Comparison of ENCODE assay signal across 8 cellular contexts in the genomic region with DNA sequence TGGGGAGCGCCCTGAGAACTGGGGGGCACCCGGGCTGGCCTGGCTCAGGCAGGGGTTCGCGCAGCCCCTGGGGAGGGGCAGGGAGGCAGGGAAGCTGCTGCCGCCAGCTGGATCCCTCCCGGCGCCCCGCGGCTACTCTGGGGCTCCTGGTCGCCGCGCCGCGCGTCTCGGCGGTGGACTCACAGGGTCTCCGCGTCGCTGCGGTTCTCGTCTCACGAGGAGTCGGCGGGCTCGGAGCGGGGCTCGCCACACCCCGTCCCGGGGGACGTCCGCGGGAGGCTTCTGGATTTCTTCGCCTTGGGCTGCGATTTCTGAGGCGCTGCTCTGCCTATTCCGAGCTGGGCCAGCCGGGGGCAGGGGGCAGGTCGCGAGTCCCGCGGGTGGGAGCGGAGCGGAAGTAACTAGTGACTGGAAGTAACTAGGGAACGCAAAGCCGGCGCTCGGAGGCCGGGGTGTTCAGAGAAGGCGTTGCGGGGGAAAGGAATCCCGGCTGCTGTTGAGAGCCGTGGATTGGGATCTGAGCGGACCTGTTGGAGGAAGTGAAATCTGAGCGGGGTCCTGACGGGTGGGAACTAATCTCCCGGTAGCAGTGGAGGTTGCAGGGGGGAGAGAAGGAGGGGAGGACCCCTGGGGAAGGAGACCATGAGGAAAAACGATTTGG. TPM values are rescaled to one million over a fixed set of nuclear protein-coding genes. Genes with fewer than 3 reads are reported as not detected.
A peak's percentile ranks its signal among the peaks of the same experiment; 100 is the strongest.
DNase-seq lines count a peak whose midpoint lies in the region; ATAC-seq and TF ChIP-seq lines count a peak whose summit lies in the region.

No MANE protein-coding gene starts in this region.

- H3K27me3 Mint-ChIP-seq in CD4-positive, alpha-beta memory T cell, result no peaks in the 10 kb centered on the region
- peaks cover 27% of the 10 kb centered on the region for H3K27me3 Mint-ChIP-seq in activated T-helper 2 cell treated with anti-CD3 and anti-CD28 coated beads, Interferon-gamma antibody, Interleukin-2, Interleukin-4, amounts not matched to agents 10 μg/mL and 5 μg/mL and 100 μg/mL, durations not matched to agents 14 hours and 24 hours and 36 hours (ENCODE audit: low read depth)
- H3K27me3 Mint-ChIP-seq in nephron (ENCODE audit: low read depth), result peaks cover 9% of the 10 kb centered on the region
- peaks cover 7% of the 10 kb centered on the region for H3K27me3 Mint-ChIP-seq in stimulated activated naive CD8-positive, alpha-beta T cell treated with anti-CD3 and anti-CD28 coated beads, Interleukin-15, amount 100 ng/mL, for 72 hours

- peak overlapping the region; percentile 89 for H3K27ac ChIP-seq in CD4-positive, alpha-beta memory T cell (ENCODE audit: low read depth, low read length)

- ATAC-seq in GM19452 (IDR thresholded peaks at IDR 0.05; ENCODE audit: unreplicated experiment) (peak; percentile 40), HG03521 (IDR thresholded peaks at IDR 0.05; ENCODE audit: unreplicated experiment) (peak; percentile 34)
- peak; percentile 78 for ATAC-seq in stimulated activated naive CD8-positive, alpha-beta T cell treated with anti-CD3 and anti-CD28 coated beads, Interleukin-15, amount 100 ng/mL, for 72 hours

- H3K36me3 ChIP-seq in CD4-positive, alpha-beta memory T cell (ENCODE audit: insufficient read depth, low read length), result no peaks in the 10 kb centered on the region

- DNase-seq in CD4-positive, alpha-beta memory T cell, result peak; percentile 63 to 75 (median 67)
- peak; percentile 49 for DNase-seq in activated T-helper 2 cell treated with anti-CD3 and anti-CD28 coated beads, Interferon-gamma antibody, Interleukin-2, Interleukin-4, amounts not matched to agents 10 μg/mL and 5 μg/mL and 100 μg/mL, durations not matched to agents 14 hours and 24 hours and 36 hours (ENCODE audit: low spot score)
- peak; percentile 66 for DNase-seq in fibroblast of pulmonary artery (ENCODE audit: low read depth)
- DNase-seq in stimulated activated naive CD8-positive, alpha-beta T cell treated with anti-CD3 and anti-CD28 coated beads, Interleukin-15, amount 100 ng/mL, for 72 hours, result peak; percentile 67 to 75

- peaks cover 12% of the 10 kb centered on the region for H3K4me1 ChIP-seq in CD4-positive, alpha-beta memory T cell (ENCODE audit: insufficient read depth, low read length)

- peaks cover 7 to 23% (median 11%) of the 10 kb centered on the region in 4 donors for H3K4me1 Mint-ChIP-seq in CD4-positive, alpha-beta memory T cell
- H3K4me1 Mint-ChIP-seq in activated T-helper 2 cell treated with anti-CD3 and anti-CD28 coated beads, Interferon-gamma antibody, Interleukin-2, Interleukin-4, amounts not matched to agents 10 μg/mL and 5 μg/mL and 100 μg/mL, durations not matched to agents 14 hours and 24 hours and 36 hours (ENCODE audit: low read depth), result peaks cover 10% of the 10 kb centered on the region
- H3K4me1 Mint-ChIP-seq in nephron, result peaks cover 33% of the 10 kb centered on the region
- H3K4me1 Mint-ChIP-seq in stimulated activated naive CD8-positive, alpha-beta T cell treated with anti-CD3 and anti-CD28 coated beads, Interleukin-15, amount 100 ng/mL, for 72 hours, result peaks cover 16% of the 10 kb centered on the region

- H3K27me3 ChIP-seq in CD4-positive, alpha-beta memory T cell (ENCODE audit: insufficient read depth, low read length), result no peaks in the 10 kb centered on the region

- H3K36me3 Mint-ChIP-seq in CD4-positive, alpha-beta memory T cell, result peaks cover 0 to 3% of the 10 kb centered on the region in 2 donors
- peaks cover 4% of the 10 kb centered on the region for H3K36me3 Mint-ChIP-seq in activated T-helper 2 cell treated with anti-CD3 and anti-CD28 coated beads, Interferon-gamma antibody, Interleukin-2, Interleukin-4, amounts not matched to agents 10 μg/mL and 5 μg/mL and 100 μg/mL, durations not matched to agents 14 hours and 24 hours and 36 hours (ENCODE audit: low read depth)
- H3K36me3 Mint-ChIP-seq in nephron (ENCODE audit: low read depth), result no peaks in the 10 kb centered on the region

- POLR2A ChIA-PET in CD4-positive, alpha-beta memory T cell (lab: Charles Lee; ENCODE audit: partially characterized antibody), result interaction anchor here (0.5 to 2.2 kb wide), 6 partner anchors 57 to 1837 kb away, joined by 3 to 20 read pairs (median 3); a partner anchor contains a TSS

- peak overlapping the region; percentile 92 to 99 (median 98) for H3K27ac Mint-ChIP-seq in CD4-positive, alpha-beta memory T cell
- H3K27ac Mint-ChIP-seq in activated T-helper 2 cell treated with anti-CD3 and anti-CD28 coated beads, Interferon-gamma antibody, Interleukin-2, Interleukin-4, amounts not matched to agents 10 μg/mL and 5 μg/mL and 100 μg/mL, durations not matched to agents 14 hours and 24 hours and 36 hours, result no peak overlapping the region
- peak overlapping the region; percentile 89 to 97 (median 97) for H3K27ac Mint-ChIP-seq in nephron
- peak overlapping the region; percentile 88 to 93 for H3K27ac Mint-ChIP-seq in stimulated activated naive CD8-positive, alpha-beta T cell treated with anti-CD3 and anti-CD28 coated beads, Interleukin-15, amount 100 ng/mL, for 72 hours

- peak; percentile 15 for TF ChIP-seq CTCF in fibroblast of pulmonary artery (IDR thresholded peaks at IDR 0.05; ENCODE audit: low read length, missing control alignments)
- peak in 1 of 3 experiments; percentile 29 for TF ChIP-seq CTCF in nephron (IDR thresholded peaks at IDR 0.05; ENCODE audit: unreplicated experiment in 3 of 3)

- peak overlapping the region; percentile 91 to 97 (median 93) for H3K4me3 Mint-ChIP-seq in CD4-positive, alpha-beta memory T cell
- H3K4me3 Mint-ChIP-seq in activated T-helper 2 cell treated with anti-CD3 and anti-CD28 coated beads, Interferon-gamma antibody, Interleukin-2, Interleukin-4, amounts not matched to agents 10 μg/mL and 5 μg/mL and 100 μg/mL, durations not matched to agents 14 hours and 24 hours and 36 hours (ENCODE audit: low read depth), result peak overlapping the region; percentile 93
- peak overlapping the region; percentile 94 to 96 (median 95) for H3K4me3 Mint-ChIP-seq in nephron
- H3K4me3 Mint-ChIP-seq in stimulated activated naive CD8-positive, alpha-beta T cell treated with anti-CD3 and anti-CD28 coated beads, Interleukin-15, amount 100 ng/mL, for 72 hours, result peak overlapping the region; percentile 97 to 98

- CTCF ChIA-PET in CD4-positive, alpha-beta memory T cell (lab: Charles Lee; ENCODE audit: partially characterized antibody), result interaction anchor here (0.9 to 1.8 kb wide), 3 partner anchors 18 to 69 kb away, joined by 3 to 6 read pairs (median 3); no protein-coding TSS in a partner anchor

- H3K9me3 Mint-ChIP-seq in CD4-positive, alpha-beta memory T cell, result no peaks in the 10 kb centered on the region
- no peaks in the 10 kb centered on the region for H3K9me3 Mint-ChIP-seq in activated T-helper 2 cell treated with anti-CD3 and anti-CD28 coated beads, Interferon-gamma antibody, Interleukin-2, Interleukin-4, amounts not matched to agents 10 μg/mL and 5 μg/mL and 100 μg/mL, durations not matched to agents 14 hours and 24 hours and 36 hours
- H3K9me3 Mint-ChIP-seq in nephron, result no peaks in the 10 kb centered on the region
- no peaks in the 10 kb centered on the region for H3K9me3 Mint-ChIP-seq in stimulated activated naive CD8-positive, alpha-beta T cell treated with anti-CD3 and anti-CD28 coated beads, Interleukin-15, amount 100 ng/mL, for 72 hours

- no peaks in the 10 kb centered on the region for H3K9me3 ChIP-seq in CD4-positive, alpha-beta memory T cell (ENCODE audit: control insufficient read depth in 1 of 2, low read length in 2 of 2)

- H3K4me3 ChIP-seq in CD4-positive, alpha-beta memory T cell (ENCODE audit: low read length in 2 of 2), result peak overlapping the region; percentile 47 to 77
- H3K4me3 ChIP-seq in fibroblast of pulmonary artery (replicated peaks; ENCODE audit: low read depth, low read length), result peak overlapping the region; percentile 87

- intact Hi-C loops in CD4-positive, alpha-beta memory T cell (cut with micrococcal nuclease), result loop anchor here (1.0 to 10.0 kb wide), 7 partner anchors 18 to 535 kb away; a partner anchor contains a TSS
- intact Hi-C loops in activated T-helper 2 cell treated with anti-CD3 and anti-CD28 coated beads, Interferon-gamma antibody, Interleukin-2, Interleukin-4, amounts not matched to agents 10 μg/mL and 5 μg/mL and 100 μg/mL, durations not matched to agents 14 hours and 24 hours and 36 hours (cut with micrococcal nuclease), result loop anchor here (2.0 to 5.0 kb wide), 2 partner anchors 61 to 177 kb away; a partner anchor contains a TSS

TF ChIP-seq in PFSK-1, 5 proteins besides CTCF, POLR2A, EP300 and RAD21:
- peak; percentile 63; the same call in 1 of the 2 replicates for TF ChIP-seq TAF1 (IDR thresholded peaks at IDR 0.05; ENCODE audit: borderline replicate concordance, insufficient read depth, low read length)
- TF ChIP-seq POLR2AphosphoS5 (IDR thresholded peaks at IDR 0.05; ENCODE audit: low read depth, low read length), result no peak

RNA-seq across cellular contexts. Expression of a gene that starts 0.5 kb away (rescaled TPM):
- total RNA-seq in CD4-positive, alpha-beta memory T cell, result 1 to 10 TPM; 5.0 to 6.3 TPM
- 10 to 100 TPM; 12.8 to 21.1 TPM for polyA plus RNA-seq in CD4-positive, alpha-beta memory T cell
- polyA plus RNA-seq in PFSK-1 (2012; ENCODE audit: insufficient read length, low read depth), result 175 TPM
- 9.2 and 11.3 TPM in 2 replicates for total RNA-seq in activated T-helper 2 cell treated with anti-CD3 and anti-CD28 coated beads, Interferon-gamma antibody, Interleukin-2, Interleukin-4, amounts not matched to agents 10 μg/mL and 5 μg/mL and 100 μg/mL, durations not matched to agents 14 hours and 24 hours and 36 hours

RNA-seq across cellular contexts. Expression of a gene that starts 49.8 kb away (rescaled TPM):
- 10 to 100 TPM; 13.7 to 14.9 TPM for total RNA-seq in CD4-positive, alpha-beta memory T cell
- under 1 TPM; 0.27 to 0.78 TPM for polyA plus RNA-seq in CD4-positive, alpha-beta memory T cell
- 1.2 TPM for polyA plus RNA-seq in PFSK-1 (2012; ENCODE audit: insufficient read length, low read depth)
- total RNA-seq in activated T-helper 2 cell treated with anti-CD3 and anti-CD28 coated beads, Interferon-gamma antibody, Interleukin-2, Interleukin-4, amounts not matched to agents 10 μg/mL and 5 μg/mL and 100 μg/mL, durations not matched to agents 14 hours and 24 hours and 36 hours, result 2.2 and 2.3 TPM in 2 replicates

Comparison
In these comparisons a context has a peak if more than half of its experiments do, and no peak if none do; other contexts are left out.
1. Peak in every context shown above with its lines: DNase-seq, ATAC-seq, H3K4me3 ChIP-seq and H3K27ac ChIP-seq.